ENCODE assay signal across 18 cellular contexts in the genomic region with DNA sequence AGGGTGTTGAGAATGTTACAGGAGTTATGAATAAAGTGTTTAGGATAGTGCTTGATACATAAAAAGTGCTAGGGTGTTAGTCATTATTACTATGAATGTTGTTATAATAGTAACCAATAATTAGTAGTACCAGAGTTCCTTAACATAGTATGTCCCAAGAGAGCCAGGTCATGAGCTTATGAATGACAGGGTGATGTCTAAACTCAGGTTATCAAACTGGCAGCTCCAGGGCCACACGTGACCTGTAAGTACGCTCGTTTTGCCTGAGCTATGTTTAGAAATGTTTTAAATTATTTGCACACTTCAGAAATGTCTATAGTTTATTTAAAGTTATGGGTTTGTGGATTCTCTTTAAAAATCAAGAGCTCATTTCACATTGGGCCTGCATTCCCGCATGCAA. TPM values are rescaled to one million over a fixed set of nuclear protein-coding genes. Genes with fewer than 3 reads are reported as not detected.
A peak's percentile ranks its signal among the peaks of the same experiment; 100 is the strongest.
DNase-seq lines count a peak whose midpoint lies in the region; ATAC-seq and TF ChIP-seq lines count a peak whose summit lies in the region.
"Had no signal": no experiment of that assay in that cellular context is flagged by ENCODE, and none has a peak within 500 bp of the region (broad histone marks: within the 10 kb centered on the region; RNA-seq: fewer than 3 reads in every experiment).

No MANE protein-coding gene starts in this region.

- peak overlapping the region in 8 of 11 experiments; percentile 31 to 73 (median 66); a peak in 14 of 22 replicates for H3K4me2 ChIP-seq in BLaER1 treated with 17β-estradiol and CSF1 and Interleukin-3, amounts not matched to agents 10 nM and 100 nM
- peak overlapping the region; percentile 20; the same call in 1 of the 2 replicates for H3K4me2 ChIP-seq in OCI-LY1 (ENCODE audit: low read length)
- H3K4me2 ChIP-seq: BLaER1 had no signal

- H3K4me1 ChIP-seq in BLaER1 treated with 17β-estradiol and CSF1 and Interleukin-3, amounts not matched to agents 10 nM and 100 nM = peaks cover 16 to 36% (median 28%) of the 10 kb centered on the region in 10 experiments
- H3K4me1 ChIP-seq in OCI-LY1 (ENCODE audit: insufficient read depth, low read length, severe bottlenecking) = peaks cover 44% of the 10 kb centered on the region
- H3K4me1 ChIP-seq in right cardiac atrium (ENCODE audit: control insufficient read depth, insufficient read depth, low read length) = peaks cover 3% of the 10 kb centered on the region
- H3K4me1 ChIP-seq: HAP-1 had no signal

- no peaks in the 10 kb centered on the region for H3F3A ChIP-seq in OCI-LY1 (ENCODE audit: insufficient read depth, low read length)

- H3K9ac ChIP-seq in BLaER1 treated with 17β-estradiol and CSF1 and Interleukin-3, amounts not matched to agents 10 nM and 100 nM = 0 out of 22 replicates have a peak overlapping the region, but pooled peaks of 1 of the 11 experiments have one; percentile 19
- no peak overlapping the region for H3K9ac ChIP-seq in OCI-LY1 (ENCODE audit: low read length)
- H3K9ac ChIP-seq: BLaER1, GM23248 had no signal

- H2AFZ ChIP-seq in OCI-LY1 (ENCODE audit: low read length) = peak overlapping the region; percentile 70; the same call in 1 of the 2 replicates
- H2AFZ ChIP-seq: GM23248 had no signal

- no peaks in the 10 kb centered on the region for H3K79me2 ChIP-seq in OCI-LY1 (ENCODE audit: insufficient read depth, low read length)

- H3K36me3 ChIP-seq in BLaER1 treated with 17β-estradiol and CSF1 and Interleukin-3, amounts not matched to agents 10 nM and 100 nM = no peaks in the 10 kb centered on the region
- H3K36me3 ChIP-seq in OCI-LY1 (ENCODE audit: insufficient read depth, low read length) = no peaks in the 10 kb centered on the region
- H3K36me3 ChIP-seq: BLaER1, HAP-1 had no signal

- H3K36me3 Mint-ChIP-seq in activated T-cell treated with anti-CD3 and anti-CD28 coated beads, Interleukin-2, amount 50 U/mL, for 72 hours (ENCODE audit: insufficient read depth in 2 of 2) = no peaks in the 10 kb centered on the region
- H3K36me3 Mint-ChIP-seq: CD8-positive, alpha-beta T cell had no signal

- H3K27me3 Mint-ChIP-seq in activated T-cell treated with anti-CD3 and anti-CD28 coated beads, Interleukin-2, amount 50 U/mL, for 72 hours (ENCODE audit: low read depth) = peaks cover 8% of the 10 kb centered on the region

- H3K27me3 ChIP-seq in BLaER1 treated with 17β-estradiol and CSF1 and Interleukin-3, amounts not matched to agents 10 nM and 100 nM = no peaks in the 10 kb centered on the region
- H3K27me3 ChIP-seq in OCI-LY1 (ENCODE audit: insufficient read depth, low read length) (no peaks in the 10 kb centered on the region), right cardiac atrium (ENCODE audit: control insufficient read depth, insufficient read depth) (no peaks in the 10 kb centered on the region)
- H3K27me3 ChIP-seq: BLaER1 had no signal

- no peak overlapping the region for H3K27ac Mint-ChIP-seq in activated T-cell treated with anti-CD3 and anti-CD28 coated beads, Interleukin-2, amount 50 U/mL, for 72 hours
- H3K27ac Mint-ChIP-seq: CD8-positive, alpha-beta T cell had no signal

- no peak overlapping the region for H3K4me3 Mint-ChIP-seq in activated T-cell treated with anti-CD3 and anti-CD28 coated beads, Interleukin-2, amount 50 U/mL, for 72 hours
- H3K4me3 Mint-ChIP-seq: CD8-positive, alpha-beta T cell had no signal

- no peaks in the 10 kb centered on the region for H3K9me3 Mint-ChIP-seq in activated T-cell treated with anti-CD3 and anti-CD28 coated beads, Interleukin-2, amount 50 U/mL, for 72 hours
- H3K9me3 Mint-ChIP-seq: CD8-positive, alpha-beta T cell had no signal

- H3K9me2 ChIP-seq in OCI-LY1 (ENCODE audit: low read depth, low read length) = no peaks in the 10 kb centered on the region

- peak overlapping the region in 8 of 11 experiments; percentile 44 to 71 (median 56); a peak in 15 of 22 replicates for H3K27ac ChIP-seq in BLaER1 treated with 17β-estradiol and CSF1 and Interleukin-3, amounts not matched to agents 10 nM and 100 nM
- peak overlapping the region; percentile 54 for H3K27ac ChIP-seq in OCI-LY1 (ENCODE audit: low read depth, low read length, poor library complexity, severe bottlenecking)
- peak overlapping the region; percentile 19 for H3K27ac ChIP-seq in right cardiac atrium (ENCODE audit: low read length)
- H3K27ac ChIP-seq: BLaER1, GM23248 had no signal

- H3K9me3 ChIP-seq in BLaER1 treated with 17β-estradiol and CSF1 and Interleukin-3, amounts not matched to agents 10 nM and 100 nM (replicated peaks in 1 of 11) = no peaks in the 10 kb centered on the region
- no peaks in the 10 kb centered on the region for H3K9me3 ChIP-seq in OCI-LY1 (ENCODE audit: low read length)
- no peaks in the 10 kb centered on the region for H3K9me3 ChIP-seq in right cardiac atrium (ENCODE audit: control insufficient read depth, low read length)
- H3K9me3 ChIP-seq: BLaER1, HAP-1 had no signal

- H4K20me1 ChIP-seq in BLaER1 treated with 17β-estradiol and CSF1 and Interleukin-3, amounts not matched to agents 10 nM and 100 nM = no peaks in the 10 kb centered on the region
- H4K20me1 ChIP-seq in OCI-LY1 (ENCODE audit: insufficient read depth, low read length) = no peaks in the 10 kb centered on the region
- H4K20me1 ChIP-seq: BLaER1 had no signal

- no peak overlapping the region for H3K4me3 ChIP-seq in BLaER1 treated with 17β-estradiol and CSF1 and Interleukin-3, amounts not matched to agents 10 nM and 100 nM
- H3K4me3 ChIP-seq in OCI-LY1 (ENCODE audit: low read depth, low read length, poor library complexity, severe bottlenecking) = no peak overlapping the region
- no peak overlapping the region for H3K4me3 ChIP-seq in right cardiac atrium (ENCODE audit: low read length)
- H3K4me3 ChIP-seq: BLaER1, GM23248, HAP-1 had no signal

- TF ChIP-seq CTCF in OCI-LY1 (IDR thresholded peaks at IDR 0.05; ENCODE audit: low read length) = no peak

- ATAC-seq in Right ventricle myocardium superior (ENCODE audit: poor library complexity) = peak; percentile 62
- no peak for ATAC-seq in left cardiac atrium
- peak in 1 of 2 donors; percentile 34 for ATAC-seq in right cardiac atrium
- ATAC-seq in activated T-cell treated with anti-CD3 and anti-CD28 coated beads, Interleukin-2, amount 50 U/mL, for 72 hours (replicated peaks in 1 of 2) = no peak
- ATAC-seq: CD8-positive, alpha-beta T cell; HepG2 had no signal

- no peaks in the 10 kb centered on the region for H3K4me1 Mint-ChIP-seq in activated T-cell treated with anti-CD3 and anti-CD28 coated beads, Interleukin-2, amount 50 U/mL, for 72 hours (ENCODE audit: low read depth)

- no peak for DNase-seq in Right ventricle myocardium superior
- DNase-seq in left cardiac atrium = no peak
- no peak for DNase-seq in right cardiac atrium
- DNase-seq in activated T-cell treated with anti-CD3 and anti-CD28 coated beads, Interleukin-2, amount 50 U/mL, for 72 hours = no peak
- no peak for DNase-seq in amygdala (lab: John Stamatoyannopoulos, UW)
- DNase-seq in activated naive CD4-positive, alpha-beta T cell (lab: John Stamatoyannopoulos, UW) = no peak
- DNase-seq: 8988T; Calu3; CD8-positive, alpha-beta T cell; DMS79 treated with DMSO at 0.1 percent for 48 hours; EL; GM23248 had no signal

- intact Hi-C loops in Right ventricle myocardium superior (cut with DNase I) = loop anchor here (10.0 kb wide), 1 partner anchor 418 kb away; no protein-coding TSS in a partner anchor
- intact Hi-C loops in left cardiac atrium (cut with DNase I) = loop anchor here (10.0 kb wide), 3 partner anchors 172 to 428 kb away; no protein-coding TSS in a partner anchor
- intact Hi-C loops in right cardiac atrium (cut with DNase I) = loop anchor here in 2 of 4 donors (5.0 to 10.0 kb wide), 2 partner anchors 169 to 418 kb away; no protein-coding TSS in a partner anchor

- WGBS in right cardiac atrium = 49% methylated on average over 4 of the region's 4 CpGs

RNA-seq across cellular contexts. Expression of a gene that starts 14.1 kb away (rescaled TPM):
- 4.1 TPM for total RNA-seq in Right ventricle myocardium superior
- 10 to 100 TPM; 12.7 to 21.0 TPM for total RNA-seq in left cardiac atrium
- total RNA-seq in right cardiac atrium = 10 to 100 TPM; 11.2 to 25.7 (median 18.8) TPM
- polyA plus RNA-seq in right cardiac atrium = 2.3 TPM
- total RNA-seq in activated T-cell treated with anti-CD3 and anti-CD28 coated beads, Interleukin-2, amount 50 U/mL, for 72 hours = 1 to 10 TPM in 1 of 2 donors, under 1 TPM in 1; 0.44 to 2.3 TPM
- total RNA-seq: GM23248, HepG2 had no signal
- polyA plus RNA-seq: AG04450, GM23248, HepG2 had no signal
